ENCODE assay signal across 28 cellular contexts in the genomic region with DNA sequence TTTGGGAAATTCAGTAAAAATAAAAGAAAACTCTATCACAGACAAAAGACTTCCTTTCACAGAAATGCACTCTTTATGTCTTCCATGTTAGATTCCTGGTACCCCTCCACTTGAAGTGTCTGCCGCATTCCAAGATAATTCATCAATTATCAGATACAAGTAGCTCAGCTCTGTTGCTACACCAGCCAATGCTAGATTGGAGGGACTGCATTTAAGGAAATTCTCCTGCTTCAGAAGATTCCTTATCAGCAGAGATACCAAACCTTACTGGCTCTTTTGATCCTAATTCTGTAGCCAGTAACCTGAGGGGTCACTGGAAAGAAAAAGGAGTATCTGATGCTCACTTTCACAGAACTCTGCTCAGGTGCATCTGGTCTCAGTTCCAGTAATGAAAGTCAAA.
"Had no signal": no experiment of that assay in that cellular context is flagged by ENCODE, and none has a peak within 500 bp of the region (broad histone marks: within the 10 kb centered on the region; RNA-seq: fewer than 3 reads in every experiment).

No MANE protein-coding gene starts in this region.

- H3K4me3 Mint-ChIP-seq: activated CD4-positive, alpha-beta memory T cell treated with anti-CD3 and anti-CD28 coated beads for 36 hours; activated CD4-positive, alpha-beta T cell treated with anti-CD3 and anti-CD28 coated beads, Interleukin-2, amount 10 ng/mL, durations not matched to agents 7 days and 5 days; activated naive CD4-positive, alpha-beta T cell treated with anti-CD3 and anti-CD28 coated beads, Interleukin-2, amount 10 ng/mL, durations not matched to agents 7 days and 5 days; activated naive CD8-positive, alpha-beta T cell treated with anti-CD3 and anti-CD28 coated beads, Interleukin-2, amount 10 ng/mL, durations not matched to agents 7 days and 5 days had no signal

- H3K4me1 Mint-ChIP-seq: activated CD4-positive, alpha-beta T cell treated with anti-CD3 and anti-CD28 coated beads, Interleukin-2, amount 10 ng/mL, durations not matched to agents 7 days and 5 days; activated naive CD4-positive, alpha-beta T cell treated with anti-CD3 and anti-CD28 coated beads, Interleukin-2, amount 10 ng/mL, durations not matched to agents 7 days and 5 days; activated naive CD8-positive, alpha-beta T cell treated with anti-CD3 and anti-CD28 coated beads, Interleukin-2, amount 10 ng/mL, durations not matched to agents 7 days and 5 days had no signal

- H3K27me3 Mint-ChIP-seq: activated CD4-positive, alpha-beta memory T cell treated with anti-CD3 and anti-CD28 coated beads for 36 hours had no signal

- H3K4me3 ChIP-seq: adrenal gland, breast epithelium, MG63, Peyer's patch had no signal

- H3K4me1 ChIP-seq: breast epithelium had no signal

- H3K36me3 ChIP-seq: breast epithelium, Peyer's patch had no signal

- H3K27ac Mint-ChIP-seq: activated CD4-positive, alpha-beta memory T cell treated with anti-CD3 and anti-CD28 coated beads for 36 hours; activated CD4-positive, alpha-beta T cell treated with anti-CD3 and anti-CD28 coated beads, Interleukin-2, amount 10 ng/mL, durations not matched to agents 7 days and 5 days; activated naive CD4-positive, alpha-beta T cell treated with anti-CD3 and anti-CD28 coated beads, Interleukin-2, amount 10 ng/mL, durations not matched to agents 7 days and 5 days; activated naive CD8-positive, alpha-beta T cell treated with anti-CD3 and anti-CD28 coated beads, Interleukin-2, amount 10 ng/mL, durations not matched to agents 7 days and 5 days; activated T-helper 2 cell treated with anti-CD3 and anti-CD28 coated beads, Interferon-gamma antibody, Interleukin-2, Interleukin-4, amounts not matched to agents 10 μg/mL and 5 μg/mL and 100 μg/mL, durations not matched to agents 14 hours and 24 hours and 36 hours had no signal

- H3K36me3 Mint-ChIP-seq: activated CD4-positive, alpha-beta memory T cell treated with anti-CD3 and anti-CD28 coated beads for 36 hours; activated naive CD4-positive, alpha-beta T cell treated with anti-CD3 and anti-CD28 coated beads, Interleukin-2, amount 10 ng/mL, durations not matched to agents 7 days and 5 days; activated naive CD8-positive, alpha-beta T cell treated with anti-CD3 and anti-CD28 coated beads, Interleukin-2, amount 10 ng/mL, durations not matched to agents 7 days and 5 days had no signal

- H3K27ac ChIP-seq: adrenal gland, breast epithelium, Peyer's patch, RWPE1, VCaP had no signal

- H3K27me3 ChIP-seq: adrenal gland, breast epithelium, MG63, Peyer's patch had no signal

- H3K9me3 Mint-ChIP-seq: activated CD4-positive, alpha-beta memory T cell treated with anti-CD3 and anti-CD28 coated beads for 36 hours; activated CD4-positive, alpha-beta T cell treated with anti-CD3 and anti-CD28 coated beads, Interleukin-2, amount 10 ng/mL, durations not matched to agents 7 days and 5 days; activated naive CD4-positive, alpha-beta T cell treated with anti-CD3 and anti-CD28 coated beads, Interleukin-2, amount 10 ng/mL, durations not matched to agents 7 days and 5 days; activated naive CD8-positive, alpha-beta T cell treated with anti-CD3 and anti-CD28 coated beads, Interleukin-2, amount 10 ng/mL, durations not matched to agents 7 days and 5 days; activated T-helper 2 cell treated with anti-CD3 and anti-CD28 coated beads, Interferon-gamma antibody, Interleukin-2, Interleukin-4, amounts not matched to agents 10 μg/mL and 5 μg/mL and 100 μg/mL, durations not matched to agents 14 hours and 24 hours and 36 hours had no signal

- DNase-seq: activated CD4-positive, alpha-beta memory T cell treated with anti-CD3 and anti-CD28 coated beads for 36 hours; activated CD4-positive, alpha-beta T cell treated with anti-CD3 and anti-CD28 coated beads, Interleukin-2, amount 10 ng/mL, durations not matched to agents 7 days and 5 days; activated CD4-positive, CD25-positive, alpha-beta regulatory T cell; activated CD8-positive, alpha-beta memory T cell treated with anti-CD3 and anti-CD28 coated beads for 24 hours; activated gamma-delta T cell treated with Interleukin-2 at 50 U/mL for 16 hours; activated naive CD4-positive, alpha-beta T cell treated with anti-CD3 and anti-CD28 coated beads, Interleukin-2, amount 10 ng/mL, durations not matched to agents 7 days and 5 days; activated naive CD8-positive, alpha-beta T cell treated with anti-CD3 and anti-CD28 coated beads, Interleukin-2, amount 10 ng/mL, durations not matched to agents 7 days and 5 days; activated T-cell treated with anti-CD3 and anti-CD28 coated beads, Interleukin-2, amount 50 U/mL, for 48 hours; adrenal gland; anterior cingulate cortex; caudate nucleus; MG63; MV-4-11; NCI-H1092 treated with DMSO at 0.1 percent for 48 hours; NCI-H1417 treated with DMSO at 0.1 percent for 48 hours; NCI-H1694; NCI-H2081; NCI-H510A treated with DMSO at 0.1 percent for 48 hours; NCI-H69; NK-92 treated with Interleukin-12 subunit alpha and Interleukin-12 subunit beta, amount 100 ng/mL, for 24 hours; OCI-M1; Peyer's patch; SHP77; T-helper 1 cell had no signal

- H3K9me3 ChIP-seq: adrenal gland, breast epithelium, MG63, Peyer's patch had no signal
